ENCODE assay signal across 8 cellular contexts in the genomic region with DNA sequence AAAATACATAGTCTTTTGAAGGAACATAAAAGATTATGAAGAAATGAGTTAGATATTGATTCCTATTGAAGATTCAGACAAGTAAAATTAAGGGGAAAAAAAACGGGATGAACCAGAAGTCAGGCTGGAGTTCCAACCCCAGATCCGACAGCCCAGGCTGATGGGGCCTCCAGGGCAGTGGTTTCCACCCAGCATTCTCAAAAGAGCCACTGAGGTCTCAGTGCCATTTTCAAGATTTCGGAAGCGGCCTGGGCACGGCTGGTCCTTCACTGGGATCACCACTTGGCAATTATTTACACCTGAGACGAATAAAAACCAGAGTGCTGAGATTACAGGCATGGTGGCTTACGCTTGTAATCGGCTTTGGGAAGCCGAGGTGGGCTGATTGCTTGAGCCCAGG.
"Had no signal": no experiment of that assay in that cellular context is flagged by ENCODE, and none has a peak within 500 bp of the region (broad histone marks: within the 10 kb centered on the region; RNA-seq: fewer than 3 reads in every experiment).

No MANE protein-coding gene starts in this region.

- ATAC-seq: GM12878 had no signal

- FAIRE-seq: G401.6, GM12878, GM12891, GM12892, GM18507, GM19239 had no signal

- H3K4me3 ChIP-seq: GM12878 had no signal

- DNase-seq: GDM1, GF-D8 had no signal
